In the genomic region with DNA sequence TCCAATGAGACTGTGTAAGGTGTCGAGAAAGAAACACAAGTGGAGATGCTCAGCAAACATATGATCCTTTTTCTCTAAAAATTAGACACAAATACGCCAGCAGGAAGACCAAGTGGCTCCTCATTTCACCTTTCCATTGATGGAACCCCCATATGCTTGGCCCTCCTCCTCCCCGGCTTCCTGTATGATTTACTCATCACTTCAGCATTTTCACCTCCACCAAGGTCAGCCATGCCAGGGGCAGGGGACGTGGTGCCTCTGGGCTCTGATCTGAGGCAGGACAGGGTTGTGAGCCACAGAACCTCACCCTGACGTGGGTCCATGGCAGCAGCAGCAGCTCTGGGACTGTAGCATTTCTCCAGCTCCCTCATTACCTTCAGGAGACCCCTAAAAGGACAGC, we compare ENCODE assay signal across 16 cellular contexts.
A peak's percentile ranks its signal among the peaks of the same experiment; 100 is the strongest.
DNase-seq lines count a peak whose midpoint lies in the region; ATAC-seq lines count a peak whose summit lies in the region.
"Had no signal": no experiment of that assay in that cellular context is flagged by ENCODE, and none has a peak within 500 bp of the region (broad histone marks: within the 10 kb centered on the region; RNA-seq: fewer than 3 reads in every experiment).

No MANE protein-coding gene starts in this region.

- H3K27me3 ChIP-seq in Karpas-422 (ENCODE audit: low read length) (no peaks in the 10 kb centered on the region), neuronal stem cell (ENCODE audit: control insufficient read depth in 3 of 3, insufficient read depth in 3 of 3, low read depth in 1 of 3, low read length in 3 of 3) (no peaks in the 10 kb centered on the region)

- H4K20me1 ChIP-seq in Karpas-422 (ENCODE audit: insufficient read depth, low read depth, low read length): no peaks in the 10 kb centered on the region

- H2AK5ac ChIP-seq in neuronal stem cell (ENCODE audit: low read depth, low read length): no peak overlapping the region

- H3K4me1 Mint-ChIP-seq in activated T-cell treated with anti-CD3 and anti-CD28 coated beads, Interleukin-2, amount 50 U/mL, for 24 hours (ENCODE audit: low read depth): peaks cover 44% of the 10 kb centered on the region
- H3K4me1 Mint-ChIP-seq in activated T-cell treated with anti-CD3 and anti-CD28 coated beads, Interleukin-2, amount 50 U/mL, for 4 hours (ENCODE audit: low read depth): peaks cover 36% of the 10 kb centered on the region
- peaks cover 29% of the 10 kb centered on the region for H3K4me1 Mint-ChIP-seq in activated T-helper 17 cell treated with anti-CD3 and anti-CD28 coated beads, Interleukin-2, amount 50 U/mL, for 72 hours

- H3K27ac Mint-ChIP-seq in activated T-cell treated with anti-CD3 and anti-CD28 coated beads, Interleukin-2, amount 50 U/mL, for 24 hours: peak overlapping the region; percentile 84
- peak overlapping the region; percentile 97 for H3K27ac Mint-ChIP-seq in activated T-helper 17 cell treated with anti-CD3 and anti-CD28 coated beads, Interleukin-2, amount 50 U/mL, for 72 hours

- peak overlapping the region; percentile 51 for H2BK120ac ChIP-seq in neuronal stem cell (ENCODE audit: low read depth, low read length)

- H3K4me3 ChIP-seq in Karpas-422 (ENCODE audit: low read length) (peak overlapping the region; percentile 44), neuronal stem cell (ENCODE audit: low read length in 2 of 2) (no peak overlapping the region)

- H2BK12ac ChIP-seq in neuronal stem cell (ENCODE audit: low read length): no peak overlapping the region

- no peaks in the 10 kb centered on the region for H3K79me2 ChIP-seq in Karpas-422 (ENCODE audit: low read length)

- H3K18ac ChIP-seq in neuronal stem cell (ENCODE audit: low read length): no peak overlapping the region

- H3K9me3 ChIP-seq in Karpas-422 (ENCODE audit: low read length) (no peaks in the 10 kb centered on the region), neuronal stem cell (replicated peaks in 1 of 2; ENCODE audit: control insufficient read depth in 2 of 2, insufficient read depth in 1 of 2, low read depth in 1 of 2, low read length in 2 of 2) (no peaks in the 10 kb centered on the region)

- peaks cover 57% of the 10 kb centered on the region for H3K27me3 Mint-ChIP-seq in activated T-cell treated with anti-CD3 and anti-CD28 coated beads, Interleukin-2, amount 50 U/mL, for 24 hours
- peaks cover 33% of the 10 kb centered on the region for H3K27me3 Mint-ChIP-seq in activated T-cell treated with anti-CD3 and anti-CD28 coated beads, Interleukin-2, amount 50 U/mL, for 4 hours (ENCODE audit: low read depth)
- H3K27me3 Mint-ChIP-seq in activated T-helper 17 cell treated with anti-CD3 and anti-CD28 coated beads, Interleukin-2, amount 50 U/mL, for 72 hours: peaks cover 16% of the 10 kb centered on the region

- no peak overlapping the region for H3K4me3 Mint-ChIP-seq in activated T-cell treated with anti-CD3 and anti-CD28 coated beads, Interleukin-2, amount 50 U/mL, for 24 hours
- no peak overlapping the region for H3K4me3 Mint-ChIP-seq in activated T-cell treated with anti-CD3 and anti-CD28 coated beads, Interleukin-2, amount 50 U/mL, for 4 hours
- H3K4me3 Mint-ChIP-seq in activated T-helper 17 cell treated with anti-CD3 and anti-CD28 coated beads, Interleukin-2, amount 50 U/mL, for 72 hours: peak overlapping the region; percentile 83

- no peaks in the 10 kb centered on the region for H3K79me1 ChIP-seq in neuronal stem cell (ENCODE audit: low read depth, low read length)

- ATAC-seq in activated T-cell treated with anti-CD3 and anti-CD28 coated beads, Interleukin-2, amount 50 U/mL, for 4 hours: no peak
- ATAC-seq in activated T-helper 17 cell treated with anti-CD3 and anti-CD28 coated beads, Interleukin-2, amount 50 U/mL, for 72 hours (replicated peaks): no peak
- no peak for ATAC-seq in GM21390 (IDR thresholded peaks at IDR 0.05; ENCODE audit: unreplicated experiment)
- no peak for ATAC-seq in GM18511 (IDR thresholded peaks at IDR 0.05; ENCODE audit: unreplicated experiment)
- no peak for ATAC-seq in HG03354 (IDR thresholded peaks at IDR 0.05; ENCODE audit: poor library complexity, severe bottlenecking, unreplicated experiment)

- H3K9me2 ChIP-seq in Karpas-422 (replicated peaks; ENCODE audit: insufficient read depth, low read length): no peaks in the 10 kb centered on the region

- H3K14ac ChIP-seq in neuronal stem cell (ENCODE audit: low read length): no peak overlapping the region

- no peak overlapping the region for H4K91ac ChIP-seq in neuronal stem cell (ENCODE audit: low read depth, low read length, poor library complexity)

- H3K27ac ChIP-seq in Karpas-422 (ENCODE audit: low read length) (peak overlapping the region; percentile 83), neuronal stem cell (replicated peaks; ENCODE audit: low read length) (no peak overlapping the region)

- H3K4ac ChIP-seq in neuronal stem cell (ENCODE audit: low read length): no peak overlapping the region

- H3K36me3 ChIP-seq in Karpas-422 (ENCODE audit: insufficient read depth, low read length): no peaks in the 10 kb centered on the region
- H3K36me3 ChIP-seq in neuronal stem cell (replicated peaks in 1 of 2; ENCODE audit: control insufficient read depth in 2 of 2, insufficient read depth in 2 of 2, low read length in 2 of 2): no peaks in the 10 kb centered on the region

- peak overlapping the region; percentile 22; the same call in 1 of the 2 replicates for H2AFZ ChIP-seq in Karpas-422 (ENCODE audit: low read length)
- H2AFZ ChIP-seq in neuronal stem cell (ENCODE audit: low read length): no peak overlapping the region

- DNase-seq in activated T-cell treated with anti-CD3 and anti-CD28 coated beads, Interleukin-2, amount 50 U/mL, for 24 hours: no peak
- DNase-seq in activated T-cell treated with anti-CD3 and anti-CD28 coated beads, Interleukin-2, amount 50 U/mL, for 4 hours: no peak
- peak; percentile 51 for DNase-seq in Karpas-422
- no peak for DNase-seq in neuronal stem cell (ENCODE audit: low spot score)
- DNase-seq: DND-41; GOT3; NCI-H1105 treated with DMSO at 0.1 percent for 48 hours; NCI-H1694; NCI-H2081 treated with DMSO at 0.1 percent for 48 hours; NCI-H748 treated with DMSO at 0.1 percent for 48 hours; NK-92 treated with Interleukin-12 subunit alpha and Interleukin-12 subunit beta, amount 100 ng/mL, for 24 hours; SHP77 treated with DMSO at 0.1 percent for 48 hours had no signal

- H3K23ac ChIP-seq in neuronal stem cell (ENCODE audit: low read depth, low read length, poor library complexity): no peak overlapping the region

- H2BK5ac ChIP-seq in neuronal stem cell (ENCODE audit: low read length): peak overlapping the region; percentile 9

- WGBS in neuronal stem cell (ENCODE audit: extremely low coverage in 2 of 2, insufficient read length in 2 of 2, insufficient replicate concordance in 1 of 2), 2 donors: no CpG with 5 or more reads among the region's 5 CpGs

- H3K36me3 Mint-ChIP-seq in activated T-cell treated with anti-CD3 and anti-CD28 coated beads, Interleukin-2, amount 50 U/mL, for 24 hours (ENCODE audit: low read depth): no peaks in the 10 kb centered on the region
- no peaks in the 10 kb centered on the region for H3K36me3 Mint-ChIP-seq in activated T-cell treated with anti-CD3 and anti-CD28 coated beads, Interleukin-2, amount 50 U/mL, for 4 hours (ENCODE audit: insufficient read depth)
- peaks cover 8% of the 10 kb centered on the region for H3K36me3 Mint-ChIP-seq in activated T-helper 17 cell treated with anti-CD3 and anti-CD28 coated beads, Interleukin-2, amount 50 U/mL, for 72 hours (ENCODE audit: low read depth)

- peak overlapping the region; percentile 53 for H2BK15ac ChIP-seq in neuronal stem cell (ENCODE audit: low read length)

- H3K9ac ChIP-seq in Karpas-422 (ENCODE audit: low read length) (peak overlapping the region; percentile 54), neuronal stem cell (ENCODE audit: low read depth, low read length, poor library complexity) (no peak overlapping the region)

- no peak overlapping the region for H4K8ac ChIP-seq in neuronal stem cell (ENCODE audit: low read depth, low read length)

- H3K4me1 ChIP-seq in Karpas-422 (ENCODE audit: low read length) (peaks cover 51% of the 10 kb centered on the region), neuronal stem cell (ENCODE audit: control insufficient read depth in 2 of 2, insufficient read depth in 1 of 2, low read depth in 1 of 2, low read length in 2 of 2) (no peaks in the 10 kb centered on the region)

- H3K4me2 ChIP-seq in Karpas-422 (ENCODE audit: low read depth, low read length, poor library complexity, severe bottlenecking) (peak overlapping the region; percentile 67), neuronal stem cell (ENCODE audit: insufficient read depth, low read length, poor library complexity, severe bottlenecking) (no peak overlapping the region)

- H3K9me3 Mint-ChIP-seq in activated T-cell treated with anti-CD3 and anti-CD28 coated beads, Interleukin-2, amount 50 U/mL, for 24 hours: peaks cover 3% of the 10 kb centered on the region
- H3K9me3 Mint-ChIP-seq in activated T-cell treated with anti-CD3 and anti-CD28 coated beads, Interleukin-2, amount 50 U/mL, for 4 hours: peaks cover 8% of the 10 kb centered on the region
- H3K9me3 Mint-ChIP-seq in activated T-helper 17 cell treated with anti-CD3 and anti-CD28 coated beads, Interleukin-2, amount 50 U/mL, for 72 hours: peaks cover 11% of the 10 kb centered on the region
